Comparison of ENCODE assay signal across 8 cellular contexts in genomic region chr18:63155169-63155852, GRCh38.
A peak's percentile ranks its signal among the peaks of the same experiment; 100 is the strongest.
DNase-seq lines count a peak whose midpoint lies in the region; TF ChIP-seq lines count a peak whose summit lies in the region.

No MANE protein-coding gene starts in this region.

- H3K27me3 Mint-ChIP-seq in HFFc6 (ENCODE audit: insufficient read depth): peaks cover 39% of the 10 kb centered on the region
- peaks cover 5 to 11% (median 10%) of the 10 kb centered on the region in 3 donors for H3K27me3 Mint-ChIP-seq in immature natural killer cell (ENCODE audit: low read depth in 3 of 3)

- TF ChIP-seq CTCF in GM12865 (IDR thresholded peaks at IDR 0.05; ENCODE audit: insufficient read depth, low read depth, low read length, missing control alignments) (peak; percentile 98), HFFc6 (IDR thresholded peaks at IDR 0.05) (peak; percentile 55)

- no peak overlapping the region for H3K4me3 Mint-ChIP-seq in HFFc6
- H3K4me3 Mint-ChIP-seq in immature natural killer cell: peak overlapping the region; percentile 81 to 93 (median 87)

- peak overlapping the region; percentile 76 for H3K4me3 ChIP-seq in GM12865 (ENCODE audit: low read depth, low read length)

- no peaks in the 10 kb centered on the region for H3K4me1 Mint-ChIP-seq in HFFc6 (ENCODE audit: low read depth)
- peaks cover 75 to 81% of the 10 kb centered on the region in 2 donors for H3K4me1 Mint-ChIP-seq in immature natural killer cell

- H3K36me3 Mint-ChIP-seq in HFFc6 (ENCODE audit: low read depth) (no peaks in the 10 kb centered on the region), immature natural killer cell (peaks cover 0 to 3% (median 0%) of the 10 kb centered on the region in 3 donors)

- H3K9me3 Mint-ChIP-seq in HFFc6: no peaks in the 10 kb centered on the region
- peaks cover 0 to 1% (median 0%) of the 10 kb centered on the region in 6 donors for H3K9me3 Mint-ChIP-seq in immature natural killer cell

- H3K27ac Mint-ChIP-seq in HFFc6 (no peak overlapping the region), immature natural killer cell (peak overlapping the region; percentile 91 to 96 (median 96))

- DNase-seq in GM12865 (ENCODE audit: low read depth) (peak; percentile 94), HFFc6 (no peak), NAMALWA (ENCODE audit: low spot score) (peak; percentile 91), T follicular helper cell (ENCODE audit: low read depth) (peak; percentile 71), amygdala (lab: John Stamatoyannopoulos, UW) (peak in 31 of 56 donors; percentile 5 to 70 (median 42)), immature natural killer cell (peak; percentile 79 to 86 (median 82)), NCI-H1048 (lab: John Stamatoyannopoulos, UW) (no peak)
- DNase-seq in stimulated activated CD4-positive, alpha-beta T cell treated with anti-CD3 and anti-CD28 coated beads, Interleukin-2, amount 100 ng/mL, for 24 hours: peak; percentile 74 to 86

Comparison
In these comparisons a context has a peak if more than half of its experiments do, and no peak if none do; other contexts are left out.
1. DNase-seq: peak in GM12865 (single experiment), NAMALWA (single experiment), T follicular helper cell (single experiment), amygdala (31 of 56), immature natural killer cell (3 of 3) and stimulated activated CD4-positive, alpha-beta T cell treated with anti-CD3 and anti-CD28 coated beads, Interleukin-2, amount 100 ng/mL, for 24 hours (2 of 2); none in HFFc6 (single experiment) and NCI-H1048 (single experiment).